In the genomic region with DNA sequence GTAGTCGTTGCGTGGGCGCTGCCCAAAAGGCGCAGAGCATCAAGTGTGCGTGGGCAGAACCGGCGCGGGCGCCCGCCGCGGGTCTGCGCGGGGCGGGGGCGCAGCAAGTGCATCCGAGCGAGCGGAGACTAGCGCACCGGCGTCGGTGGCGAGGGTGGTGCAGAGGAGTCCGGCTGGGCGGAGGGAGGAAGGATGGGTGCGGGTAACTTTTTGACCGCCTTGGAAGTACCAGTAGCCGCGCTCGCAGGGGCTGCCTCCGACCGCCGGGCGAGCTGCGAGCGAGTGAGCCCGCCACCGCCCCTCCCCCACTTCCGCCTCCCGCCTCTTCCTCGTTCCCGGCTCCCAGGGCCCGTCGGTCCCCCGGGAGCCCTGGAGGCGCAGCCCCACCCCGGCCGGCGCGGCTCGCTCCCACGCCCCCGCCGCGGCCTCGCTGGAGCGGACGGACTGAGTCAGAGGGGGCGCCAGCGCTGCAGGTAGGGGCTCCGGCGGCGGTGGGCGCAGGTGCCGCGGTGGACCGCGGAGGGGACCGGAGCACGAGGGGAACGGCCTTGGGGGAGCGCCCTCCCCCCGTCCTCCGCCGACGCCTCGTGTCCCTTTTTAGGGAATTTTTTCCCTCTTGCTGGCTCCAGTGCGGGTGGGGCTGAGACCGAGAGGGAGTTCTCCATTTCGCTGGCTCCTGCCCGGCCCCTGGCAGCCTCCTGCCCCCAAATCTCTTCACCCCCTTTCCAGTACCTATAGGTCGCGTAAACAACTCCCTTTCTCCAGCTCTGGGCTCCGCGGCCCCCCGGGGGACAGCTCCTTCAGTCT, we compare ENCODE assay signal across 9 cellular contexts. TPM values are rescaled to one million over a fixed set of nuclear protein-coding genes. Genes with fewer than 3 reads are reported as not detected.
DNase-seq lines count a peak whose midpoint lies in the region; ATAC-seq and TF ChIP-seq lines count a peak whose summit lies in the region.
"Had no signal": no experiment of that assay in that cellular context is flagged by ENCODE, and none has a peak within 500 bp of the region (broad histone marks: within the 10 kb centered on the region; RNA-seq: fewer than 3 reads in every experiment).

No MANE protein-coding gene starts in this region.

- ATAC-seq in activated CD4-positive, CD25-positive, alpha-beta regulatory T cell treated with anti-CD3 and anti-CD28 coated beads, Interleukin-2, amount 50 U/mL, for 24 hours, result peak; percentile 50 to 51
- peak; percentile 72 for ATAC-seq in left lobe of liver

- DNase-seq in DMS114 treated with DMSO at 0.1 percent for 48 hours (lab: John Stamatoyannopoulos, UW; ENCODE audit: unreplicated experiment) (peak; percentile 3), NB4 (ENCODE audit: low read depth) (peak; percentile 82), left lobe of liver (ENCODE audit: low spot score) (peak; percentile 58), GM19240 (ENCODE audit: insufficient read length, low spot score) (no peak), NCI-H446 treated with DMSO at 0.1 percent for 48 hours (lab: John Stamatoyannopoulos, UW) (no peak)
- peak; percentile 44 to 60 for DNase-seq in stimulated activated CD4-positive, alpha-beta T cell treated with anti-CD3 and anti-CD28 coated beads, Interleukin-1b, Interleukin-23, amount 100 ng/mL, for 4 hours (ENCODE audit: low read depth in 2 of 2)

- peak overlapping the region; percentile 51 for H3K4me3 ChIP-seq in NB4 (ENCODE audit: low read depth, low read length)

- TF ChIP-seq CTCF in NB4 (IDR thresholded peaks at IDR 0.05; ENCODE audit: low read depth, low read length), result no peak

- H3K27ac ChIP-seq in cingulate gyrus (ENCODE audit: low read depth, low read length), result peak overlapping the region; percentile 98

- no peak for TF ChIP-seq POLR2A in NB4 (IDR thresholded peaks at IDR 0.05; ENCODE audit: extremely low read depth, insufficient read length)

RNA-seq across cellular contexts. Expression of gene DBNDD2, which starts 1.6 kb away (rescaled TPM):
- total RNA-seq in left lobe of liver, result 2.9 TPM

RNA-seq across cellular contexts. Expression of gene PIGT, which starts 9.5 kb away (rescaled TPM):
- total RNA-seq in left lobe of liver, result 36.0 TPM

RNA-seq across cellular contexts. Expression of gene TP53TG5, which starts 28.3 kb away (rescaled TPM):
- not detected for total RNA-seq in left lobe of liver
- total RNA-seq: LHCN-M2 had no signal

RNA-seq across cellular contexts. Expression of gene SYS1, which starts 43.5 kb away (rescaled TPM):
- total RNA-seq in left lobe of liver, result 16.9 TPM

RNA-seq across cellular contexts. Expression of gene SDC4, which starts 58.2 kb away (rescaled TPM):
- 89.3 TPM for total RNA-seq in left lobe of liver

Comparison
In these comparisons a context has a peak if more than half of its experiments do, and no peak if none do; other contexts are left out.
1. DNase-seq: peak in DMS114 treated with DMSO at 0.1 percent for 48 hours (single experiment), NB4 (single experiment), left lobe of liver (single experiment) and stimulated activated CD4-positive, alpha-beta T cell treated with anti-CD3 and anti-CD28 coated beads, Interleukin-1b, Interleukin-23, amount 100 ng/mL, for 4 hours (2 of 2); none in GM19240 (single experiment) and NCI-H446 treated with DMSO at 0.1 percent for 48 hours (single experiment).